In genomic region chr2:11617527-11617926, GRCh38 we compare ENCODE assay signal across 31 cellular contexts. TPM values are rescaled to one million over a fixed set of nuclear protein-coding genes. Genes with fewer than 3 reads are reported as not detected.
"Had no signal": no experiment of that assay in that cellular context is flagged by ENCODE, and none has a peak within 500 bp of the region (broad histone marks: within the 10 kb centered on the region; RNA-seq: fewer than 3 reads in every experiment).

No MANE protein-coding gene starts in this region.

- H3K27me3 Mint-ChIP-seq: central memory CD8-positive, alpha-beta T cell; stimulated activated naive CD8-positive, alpha-beta T cell treated with anti-CD3 and anti-CD28 coated beads, Interleukin-15, amount 100 ng/mL, for 72 hours had no signal

- H3K27me3 ChIP-seq: heart right ventricle, ovary, sigmoid colon, transverse colon had no signal

- H3K9me3 ChIP-seq: heart right ventricle, ovary, prostate gland, sigmoid colon, thoracic aorta, transverse colon had no signal

- H3K4me3 Mint-ChIP-seq: central memory CD8-positive, alpha-beta T cell; memory B cell; mesothelial cell of epicardium; nephron; stimulated activated naive B cell treated with anti-CD40 and anti-IgM and Interleukin-4, amounts not matched to agents 10 μg/mL and 1 μg/mL and 100 μg/mL, for 72 hours; stimulated activated naive CD8-positive, alpha-beta T cell treated with anti-CD3 and anti-CD28 coated beads, Interleukin-15, amount 100 ng/mL, for 72 hours had no signal

- H3K27ac ChIP-seq: heart right ventricle, ovary, prostate gland, sigmoid colon, skin epidermis, thoracic aorta, transverse colon had no signal

- DNase-seq: effector memory CD4-positive, alpha-beta T cell; heart right ventricle; hypothalamus; nucleus accumbens; ovary; stimulated activated CD4-positive, alpha-beta T cell treated with anti-CD3 and anti-CD28 coated beads, Interleukin-2, amount 100 ng/mL, for 24 hours; stimulated activated CD4-positive, alpha-beta T cell treated with anti-CD3 and anti-CD28 coated beads, Interleukin-4, amount 100 ng/mL, for 4 hours; stimulated activated naive B cell treated with anti-CD40 and anti-IgM and Interleukin-4, amounts not matched to agents 10 μg/mL and 1 μg/mL and 100 μg/mL, for 72 hours; stimulated activated naive CD8-positive, alpha-beta T cell treated with anti-CD3 and anti-CD28 coated beads, Interleukin-15, amount 100 ng/mL, for 72 hours; substantia nigra; transverse colon had no signal

- H3K36me3 ChIP-seq: ovary, sigmoid colon, thoracic aorta, transverse colon had no signal

- H3K27ac Mint-ChIP-seq: memory B cell; mesothelial cell of epicardium; nephron; stimulated activated naive B cell treated with anti-CD40 and anti-IgM and Interleukin-4, amounts not matched to agents 10 μg/mL and 1 μg/mL and 100 μg/mL, for 72 hours; stimulated activated naive CD8-positive, alpha-beta T cell treated with anti-CD3 and anti-CD28 coated beads, Interleukin-15, amount 100 ng/mL, for 72 hours had no signal

- H3K4me3 ChIP-seq: heart right ventricle, ovary, prostate gland, sigmoid colon, skin epidermis, thoracic aorta, transverse colon had no signal

- H3K36me3 Mint-ChIP-seq: memory B cell; stimulated activated naive B cell treated with anti-CD40 and anti-IgM and Interleukin-4, amounts not matched to agents 10 μg/mL and 1 μg/mL and 100 μg/mL, for 72 hours had no signal

- H3K4me1 Mint-ChIP-seq: central memory CD8-positive, alpha-beta T cell; memory B cell; mesothelial cell of epicardium; nephron; stimulated activated naive B cell treated with anti-CD40 and anti-IgM and Interleukin-4, amounts not matched to agents 10 μg/mL and 1 μg/mL and 100 μg/mL, for 72 hours; stimulated activated naive CD8-positive, alpha-beta T cell treated with anti-CD3 and anti-CD28 coated beads, Interleukin-15, amount 100 ng/mL, for 72 hours had no signal

- H3K9me3 Mint-ChIP-seq: central memory CD8-positive, alpha-beta T cell; memory B cell; mesothelial cell of epicardium; nephron; stimulated activated naive B cell treated with anti-CD40 and anti-IgM and Interleukin-4, amounts not matched to agents 10 μg/mL and 1 μg/mL and 100 μg/mL, for 72 hours; stimulated activated naive CD8-positive, alpha-beta T cell treated with anti-CD3 and anti-CD28 coated beads, Interleukin-15, amount 100 ng/mL, for 72 hours had no signal

- FAIRE-seq: endometrium, frontal cortex, islet of Langerhans had no signal

- H3K4me1 ChIP-seq: heart right ventricle, prostate gland, sigmoid colon, transverse colon had no signal

- ATAC-seq: stimulated activated naive B cell treated with anti-CD40 and anti-IgM and Interleukin-4, amounts not matched to agents 10 μg/mL and 1 μg/mL and 100 μg/mL, for 72 hours had no signal

RNA-seq across cellular contexts. Expression of gene NTSR2, which starts 52.5 kb away (rescaled TPM):
- total RNA-seq: esophagus mucosa, fibroblast of lung, glomerular endothelial cell, left lobe of liver, lower leg skin, mesothelial cell of epicardium, mucosa of gallbladder, myocyte, renal cortical epithelial cell, sigmoid colon, thoracic aorta, transverse colon, urinary bladder had no signal
- polyA plus RNA-seq: fibroblast of lung had no signal
